In genomic region chr2:222989431-222989830, GRCh38 we compare ENCODE assay signal across 22 cellular contexts.
DNase-seq lines count a peak whose midpoint lies in the region; ATAC-seq and TF ChIP-seq lines count a peak whose summit lies in the region.
"Had no signal": no experiment of that assay in that cellular context is flagged by ENCODE, and none has a peak within 500 bp of the region (broad histone marks: within the 10 kb centered on the region; RNA-seq: fewer than 3 reads in every experiment).

No MANE protein-coding gene starts in this region.

- H3K4me2 ChIP-seq in BLaER1 treated with 17β-estradiol and CSF1 and Interleukin-3, amounts not matched to agents 10 nM and 100 nM, result peak overlapping the region in 7 of 11 experiments; percentile 16 to 62 (median 34); a peak in 13 of 22 replicates
- H3K4me2 ChIP-seq: A549 had no signal

- DNase-seq in RPMI7951 (ENCODE audit: low read depth) (peak; percentile 73), osteocyte (ENCODE audit: extremely low spot score, unreplicated experiment) (peak; percentile 49), Right ventricle myocardium superior (no peak)
- no peak for DNase-seq in stimulated activated CD4-positive, alpha-beta T cell treated with anti-CD3 and anti-CD28 coated beads, Interleukin-2, amount 100 ng/mL, for 48 hours
- no peak for DNase-seq in activated CD8-positive, alpha-beta memory T cell treated with anti-CD3 and anti-CD28 coated beads, Interleukin-2, amount 50 U/mL, for 48 hours
- DNase-seq: 8988T; ACHN; AML-193; BE2C; Caco-2; CD4-positive, CD25-positive, alpha-beta regulatory T cell; CD8-positive, alpha-beta T cell; DMS153; DMS79; GM23248; H7; HCEC 1CT had no signal

- H3K4me3 ChIP-seq in BLaER1 treated with 17β-estradiol and CSF1 and Interleukin-3, amounts not matched to agents 10 nM and 100 nM, result no peak overlapping the region
- no peak overlapping the region for H3K4me3 ChIP-seq in HEK293 (ENCODE audit: low read depth, low read length)
- H3K4me3 ChIP-seq: A549, GM23248 had no signal

- CTCF ChIA-PET in HEK293 (lab: Yijun Ruan, JAX), result interaction anchor here (1.6 kb wide), 1 partner anchor 17 kb away, joined by 3 read pairs; no protein-coding TSS in a partner anchor

- no peak overlapping the region for H3K4me3 Mint-ChIP-seq in osteocyte (ENCODE audit: unreplicated experiment)
- H3K4me3 Mint-ChIP-seq: CD4-positive, CD25-positive, alpha-beta regulatory T cell; CD8-positive, alpha-beta T cell had no signal

- peaks cover 14% of the 10 kb centered on the region for H3K36me3 Mint-ChIP-seq in osteocyte (ENCODE audit: unreplicated experiment)
- H3K36me3 Mint-ChIP-seq: CD4-positive, CD25-positive, alpha-beta regulatory T cell; CD8-positive, alpha-beta T cell had no signal

- H3K9ac ChIP-seq in BLaER1 treated with 17β-estradiol and CSF1 and Interleukin-3, amounts not matched to agents 10 nM and 100 nM, result no peak overlapping the region
- H3K9ac ChIP-seq: GM23248 had no signal

- intact Hi-C loops in Right ventricle myocardium superior (cut with DNase I), result loop anchor here (10.0 kb wide), 1 partner anchor 105 kb away; no protein-coding TSS in a partner anchor

- ATAC-seq in GM18519 (IDR thresholded peaks at IDR 0.05; ENCODE audit: low FRiP score, unreplicated experiment), result no peak
- no peak for ATAC-seq in Right ventricle myocardium superior (ENCODE audit: poor library complexity)
- ATAC-seq: A549; CD8-positive, alpha-beta T cell had no signal

- H3K9me3 Mint-ChIP-seq in osteocyte (ENCODE audit: unreplicated experiment), result peaks cover 8% of the 10 kb centered on the region

- POLR2A ChIA-PET in HEK293 (lab: Yijun Ruan, JAX), result no interaction called here

- H3K27ac Mint-ChIP-seq in osteocyte (ENCODE audit: unreplicated experiment), result no peak overlapping the region
- H3K27ac Mint-ChIP-seq: CD4-positive, CD25-positive, alpha-beta regulatory T cell; CD8-positive, alpha-beta T cell had no signal

- H3K4me1 Mint-ChIP-seq in osteocyte (ENCODE audit: unreplicated experiment), result peaks cover 30% of the 10 kb centered on the region
- H3K4me1 Mint-ChIP-seq: CD4-positive, CD25-positive, alpha-beta regulatory T cell had no signal

- H3K4me1 ChIP-seq in BLaER1 treated with 17β-estradiol and CSF1 and Interleukin-3, amounts not matched to agents 10 nM and 100 nM, result peaks cover 0 to 23% (median 14%) of the 10 kb centered on the region in 10 experiments; a peak in 16 of 20 replicates
- H3K4me1 ChIP-seq in HEK293 (ENCODE audit: control insufficient read depth, insufficient read depth, low read length), result no peaks in the 10 kb centered on the region; the same call in 1 of the 2 replicates
- H3K4me1 ChIP-seq: Caco-2 had no signal

- no peaks in the 10 kb centered on the region for H4K20me1 ChIP-seq in BLaER1 treated with 17β-estradiol and CSF1 and Interleukin-3, amounts not matched to agents 10 nM and 100 nM

- peaks cover 0 to 93% (median 84%) of the 10 kb centered on the region in 11 experiments; a peak in 17 of 22 replicates for H3K27me3 ChIP-seq in BLaER1 treated with 17β-estradiol and CSF1 and Interleukin-3, amounts not matched to agents 10 nM and 100 nM
- H3K27me3 ChIP-seq: BE2C had no signal

- no peak for TF ChIP-seq CTCF in HEK293 (tag by site-specific recombination; IDR thresholded peaks at IDR 0.05)
- TF ChIP-seq CTCF in osteocyte (IDR thresholded peaks at IDR 0.05), result no peak

- H3K27ac ChIP-seq in BLaER1 treated with 17β-estradiol and CSF1 and Interleukin-3, amounts not matched to agents 10 nM and 100 nM, result no peak overlapping the region
- H3K27ac ChIP-seq in HEK293 (ENCODE audit: extremely low read depth, low read depth, low read length), result no peak overlapping the region
- H3K27ac ChIP-seq: A549, C4-2B, GM23248 had no signal

- H3K9me3 ChIP-seq in BLaER1 treated with 17β-estradiol and CSF1 and Interleukin-3, amounts not matched to agents 10 nM and 100 nM (replicated peaks in 1 of 11), result peaks cover 39 to 65% (median 51%) of the 10 kb centered on the region in 11 experiments
- H3K9me3 ChIP-seq in HEK293 (ENCODE audit: control insufficient read depth, insufficient read depth, low read depth, low read length), result no peaks in the 10 kb centered on the region
- H3K9me3 ChIP-seq: BE2C had no signal

- H3K27me3 Mint-ChIP-seq in osteocyte (ENCODE audit: unreplicated experiment), result no peaks in the 10 kb centered on the region
- H3K27me3 Mint-ChIP-seq: CD4-positive, CD25-positive, alpha-beta regulatory T cell had no signal

- no peaks in the 10 kb centered on the region for H3K36me3 ChIP-seq in BLaER1 treated with 17β-estradiol and CSF1 and Interleukin-3, amounts not matched to agents 10 nM and 100 nM
- H3K36me3 ChIP-seq in HEK293 (ENCODE audit: control insufficient read depth in 2 of 2, insufficient read depth in 1 of 2, low read length in 2 of 2), result no peaks in the 10 kb centered on the region
- H3K36me3 ChIP-seq: BE2C had no signal

TF ChIP-seq in HEK293, 187 proteins besides CTCF, POLR2A, EP300 and RAD21:
- no peak for TF ChIP-seq HIC1 (tag by site-specific recombination; IDR thresholded peaks at IDR 0.05)
- TF ChIP-seq ZNF585B (tag by site-specific recombination; IDR thresholded peaks at IDR 0.05), result 0 out of 2 replicates have a peak, but pooled peaks have one; percentile 24

Comparison
In these comparisons a context has a peak if more than half of its experiments do, and no peak if none do; other contexts are left out.
1. DNase-seq: peak in RPMI7951 (single experiment) and osteocyte (single experiment); none in Right ventricle myocardium superior (single experiment), stimulated activated CD4-positive, alpha-beta T cell treated with anti-CD3 and anti-CD28 coated beads, Interleukin-2, amount 100 ng/mL, for 48 hours (0 of 2) and activated CD8-positive, alpha-beta memory T cell treated with anti-CD3 and anti-CD28 coated beads, Interleukin-2, amount 50 U/mL, for 48 hours (single experiment).